Comparison of ENCODE assay signal across 26 cellular contexts in the genomic region with DNA sequence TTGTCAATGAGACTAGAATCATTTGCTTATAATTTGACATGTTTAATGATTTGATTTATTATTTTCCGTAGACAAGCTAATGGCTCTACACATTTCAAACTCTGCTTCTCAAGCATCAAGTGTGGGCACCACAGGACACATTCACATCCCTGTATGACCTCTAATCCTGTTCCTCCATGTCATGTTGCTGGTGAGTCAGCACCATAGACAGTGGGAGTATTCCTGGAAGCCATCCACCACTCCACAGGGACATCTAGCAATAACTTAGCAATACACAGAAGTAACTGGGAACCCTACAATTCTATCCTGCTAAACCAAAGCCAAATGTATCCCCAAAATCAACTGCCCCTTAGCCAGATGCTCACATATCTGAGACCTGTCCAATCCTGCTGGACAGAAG.
DNase-seq lines count a peak whose midpoint lies in the region; ATAC-seq and TF ChIP-seq lines count a peak whose summit lies in the region.
"Had no signal": no experiment of that assay in that cellular context is flagged by ENCODE, and none has a peak within 500 bp of the region (broad histone marks: within the 10 kb centered on the region; RNA-seq: fewer than 3 reads in every experiment).

No MANE protein-coding gene starts in this region.

- ATAC-seq in aorta (ENCODE audit: low FRiP score), result no peak
- ATAC-seq in GM21447 (IDR thresholded peaks at IDR 0.05; ENCODE audit: unreplicated experiment), result no peak
- ATAC-seq in HG03571 (IDR thresholded peaks at IDR 0.05; ENCODE audit: unreplicated experiment), result no peak
- no peak for ATAC-seq in HG02588 (IDR thresholded peaks at IDR 0.05; ENCODE audit: unreplicated experiment)
- ATAC-seq: natural killer cell treated with Interleukin-12 subunit alpha and Interleukin-12 subunit beta and Interleukin-15 and Interleukin-18, amount 100 ng/mL, for 72 hours; WTC11 had no signal

- TF ChIP-seq POLR2A in breast epithelium (IDR thresholded peaks at IDR 0.05), result no peak

- H3K27ac Mint-ChIP-seq in MCF 10A (ENCODE audit: low read depth, unreplicated experiment), result no peak overlapping the region
- H3K27ac Mint-ChIP-seq: activated CD4-positive, alpha-beta memory T cell treated with anti-CD3 and anti-CD28 coated beads for 36 hours; CD14-positive monocyte; natural killer cell treated with Interleukin-12 subunit alpha and Interleukin-12 subunit beta and Interleukin-15 and Interleukin-18, amount 100 ng/mL, for 72 hours; type B pancreatic cell; WTC11 had no signal

- TF ChIP-seq CTCF in MCF 10A (IDR thresholded peaks at IDR 0.05; ENCODE audit: unreplicated experiment) (no peak), breast epithelium (IDR thresholded peaks at IDR 0.05) (no peak)

- no peaks in the 10 kb centered on the region for H3K9me3 ChIP-seq in breast epithelium
- no peaks in the 10 kb centered on the region for H3K9me3 ChIP-seq in aorta (ENCODE audit: control insufficient read depth, low read length)
- H3K9me3 ChIP-seq: SJCRH30, stomach had no signal

- H3K36me3 Mint-ChIP-seq in MCF 10A (ENCODE audit: insufficient read depth, unreplicated experiment), result no peaks in the 10 kb centered on the region
- H3K36me3 Mint-ChIP-seq: activated CD4-positive, alpha-beta memory T cell treated with anti-CD3 and anti-CD28 coated beads for 36 hours; CD14-positive monocyte; natural killer cell treated with Interleukin-12 subunit alpha and Interleukin-12 subunit beta and Interleukin-15 and Interleukin-18, amount 100 ng/mL, for 72 hours; type B pancreatic cell; WTC11 had no signal

- no peaks in the 10 kb centered on the region for H3K36me3 ChIP-seq in breast epithelium
- no peaks in the 10 kb centered on the region for H3K36me3 ChIP-seq in aorta (ENCODE audit: control insufficient read depth in 1 of 2, insufficient read depth in 2 of 2, low read length in 1 of 2)
- H3K36me3 ChIP-seq: SJCRH30, stomach had no signal

- H3K4me3 Mint-ChIP-seq in MCF 10A (ENCODE audit: unreplicated experiment), result no peak overlapping the region
- H3K4me3 Mint-ChIP-seq: activated CD4-positive, alpha-beta memory T cell treated with anti-CD3 and anti-CD28 coated beads for 36 hours; CD14-positive monocyte; natural killer cell treated with Interleukin-12 subunit alpha and Interleukin-12 subunit beta and Interleukin-15 and Interleukin-18, amount 100 ng/mL, for 72 hours; type B pancreatic cell; WTC11 had no signal

- H3K27ac ChIP-seq in breast epithelium (no peak overlapping the region), aorta (ENCODE audit: low read depth in 1 of 2, low read length in 2 of 2) (no peak overlapping the region)
- H3K27ac ChIP-seq: SJCRH30, stomach had no signal

- H3K9me3 Mint-ChIP-seq in MCF 10A (ENCODE audit: unreplicated experiment), result no peaks in the 10 kb centered on the region
- H3K9me3 Mint-ChIP-seq: activated CD4-positive, alpha-beta memory T cell treated with anti-CD3 and anti-CD28 coated beads for 36 hours; type B pancreatic cell; WTC11 had no signal

- no peaks in the 10 kb centered on the region for H3K27me3 ChIP-seq in breast epithelium
- H3K27me3 ChIP-seq in aorta (ENCODE audit: control insufficient read depth in 1 of 2, insufficient read depth in 2 of 2, low read length in 1 of 2), result no peaks in the 10 kb centered on the region
- H3K27me3 ChIP-seq: SJCRH30, stomach had no signal

- intact Hi-C loops in MCF 10A (cut with micrococcal nuclease) (no loop called here), breast epithelium (cut with DNase I; ENCODE audit: low total_unique reads) (no loop called here), aorta (cut with DNase I) (no loop called here)

- POLR2A ChIA-PET in MCF 10A (lab: Yijun Ruan, JAX), result interaction anchor here (0.7 kb wide), 2 partner anchors 233 to 1792 kb away, joined by 3 to 4 read pairs; no protein-coding TSS in a partner anchor

- H3K4me1 ChIP-seq in breast epithelium (no peaks in the 10 kb centered on the region), aorta (ENCODE audit: control insufficient read depth in 1 of 2, insufficient read depth in 2 of 2, low read length in 2 of 2) (no peaks in the 10 kb centered on the region)
- H3K4me1 ChIP-seq: SJCRH30 had no signal

- 87 to 92% methylated on average over 1 of the region's 1 CpG for WGBS in aorta, 2 donors

- H3K27me3 Mint-ChIP-seq in MCF 10A (ENCODE audit: insufficient read depth, unreplicated experiment), result peaks cover 37% of the 10 kb centered on the region
- H3K27me3 Mint-ChIP-seq: activated CD4-positive, alpha-beta memory T cell treated with anti-CD3 and anti-CD28 coated beads for 36 hours; natural killer cell treated with Interleukin-12 subunit alpha and Interleukin-12 subunit beta and Interleukin-15 and Interleukin-18, amount 100 ng/mL, for 72 hours had no signal

- CTCF ChIA-PET in MCF 10A (lab: Yijun Ruan, JAX), result no interaction called here

- no TSS peak for BruUV-seq in MCF 10A (replicated peaks; lab: Mats Ljungman, UMichigan)

- no peaks in the 10 kb centered on the region for H3K4me1 Mint-ChIP-seq in MCF 10A (ENCODE audit: insufficient read depth, unreplicated experiment)
- H3K4me1 Mint-ChIP-seq: CD14-positive monocyte had no signal

- H3K4me3 ChIP-seq in breast epithelium (no peak overlapping the region), aorta (ENCODE audit: low read length in 2 of 2) (no peak overlapping the region)
- H3K4me3 ChIP-seq: SJCRH30, stomach had no signal

- DNase-seq in MCF 10A (ENCODE audit: unreplicated experiment) (peak; percentile 47), breast epithelium (ENCODE audit: low spot score in 2 of 2) (no peak), NCI-H69 (lab: John Stamatoyannopoulos, UW) (peak; percentile 6), glomerular visceral epithelial cell (ENCODE audit: extremely low spot score) (peak; percentile 37), aorta (no peak)
- DNase-seq: 8988T; activated CD4-positive, alpha-beta memory T cell treated with anti-CD3 and anti-CD28 coated beads for 36 hours; activated naive CD4-positive, alpha-beta T cell treated with Interleukin-2 at 50 U/mL for 16 hours; activated T-cell treated with anti-CD3 and anti-CD28 coated beads, Interleukin-2, amount 50 U/mL, for 1 hour; anterior cingulate cortex; DMS153; hippocampal formation; NCI-H2171 treated with DMSO at 0.1 percent for 48 hours; OCI-M1; posterior cingulate gyrus; SJCRH30; small intestine; stimulated activated CD4-positive, alpha-beta T cell treated with anti-CD3 and anti-CD28 coated beads, Interleukin-2, amount 100 ng/mL, for 48 hours; stomach had no signal

Comparison
In these comparisons a context has a peak if more than half of its experiments do, and no peak if none do; other contexts are left out.
1. DNase-seq: peak in MCF 10A (single experiment), NCI-H69 (single experiment) and glomerular visceral epithelial cell (single experiment); none in breast epithelium (0 of 2) and aorta (0 of 2).